4 cellular contexts compared by ENCODE assay signal in the genomic region with DNA sequence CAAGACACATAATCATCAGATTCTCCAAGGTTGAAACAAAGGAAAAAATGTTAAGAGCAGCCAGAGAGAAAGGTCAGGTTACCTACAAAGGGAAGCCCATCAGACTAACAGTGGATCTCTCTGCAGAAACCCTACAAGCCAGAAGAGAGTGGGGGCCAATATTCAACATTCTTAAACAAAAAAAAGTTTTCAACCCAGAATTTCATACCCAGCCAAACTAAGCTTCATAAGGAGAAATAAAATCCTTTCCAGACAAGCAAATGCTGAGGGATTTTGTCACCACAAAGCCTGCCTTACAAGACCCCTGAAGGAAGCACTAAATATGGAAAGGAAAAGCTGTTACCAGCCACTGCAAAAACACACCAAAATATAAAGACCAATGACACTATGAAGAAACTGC. TPM values are rescaled to one million over a fixed set of nuclear protein-coding genes. Genes with fewer than 3 reads are reported as not detected.
"Had no signal": no experiment of that assay in that cellular context is flagged by ENCODE, and none has a peak within 500 bp of the region (broad histone marks: within the 10 kb centered on the region; RNA-seq: fewer than 3 reads in every experiment).

No MANE protein-coding gene starts in this region.

RNA-seq across cellular contexts. Expression of gene PDE11A, which starts 39.0 kb away (rescaled TPM):
- total RNA-seq: naive thymus-derived CD8-positive, alpha-beta T cell; natural killer cell; natural killer cell treated with Interleukin-12 subunit alpha and Interleukin-12 subunit beta and Interleukin-15 and Interleukin-18, amount 100 ng/mL, for 72 hours had no signal
- polyA plus RNA-seq: naive thymus-derived CD8-positive, alpha-beta T cell; smooth muscle cell had no signal
